In genomic region chr1:245606157-245606725, GRCh38 we compare ENCODE assay signal across 17 cellular contexts.
DNase-seq lines count a peak whose midpoint lies in the region; ATAC-seq and TF ChIP-seq lines count a peak whose summit lies in the region.
"Had no signal": no experiment of that assay in that cellular context is flagged by ENCODE, and none has a peak within 500 bp of the region (broad histone marks: within the 10 kb centered on the region; RNA-seq: fewer than 3 reads in every experiment).

No MANE protein-coding gene starts in this region.

- no peak overlapping the region for H2BK120ac ChIP-seq in H9 (ENCODE audit: low read depth, low read length, poor library complexity, severe bottlenecking)

- H3K14ac ChIP-seq in H9 (ENCODE audit: insufficient read depth, low read length) = no peak overlapping the region

- no peaks in the 10 kb centered on the region for H3K79me1 ChIP-seq in H9 (ENCODE audit: insufficient read depth, low read depth, low read length, poor library complexity, severe bottlenecking)

- no peak overlapping the region for H3K4ac ChIP-seq in H9 (ENCODE audit: low read depth, low read length)

- no peak overlapping the region for H4K8ac ChIP-seq in H9 (replicated peaks; ENCODE audit: insufficient read length, low read depth, low read length)

- H2BK15ac ChIP-seq in H9 (ENCODE audit: low read depth, low read length) = no peak overlapping the region

- H3K4me2 ChIP-seq in H9 (ENCODE audit: insufficient read depth, insufficient read length, low read length) = no peak overlapping the region

- TF ChIP-seq EP300 in sigmoid colon (IDR thresholded peaks at IDR 0.05) = peak in 1 of 4 donors; percentile 22

- H3K9me3 Mint-ChIP-seq in H9 = no peaks in the 10 kb centered on the region
- no peaks in the 10 kb centered on the region for H3K9me3 Mint-ChIP-seq in activated CD4-positive, alpha-beta memory T cell treated with anti-CD3 and anti-CD28 coated beads for 36 hours

- no peak overlapping the region for H2BK12ac ChIP-seq in H9 (ENCODE audit: insufficient read length, low read depth, low read length)

- intact Hi-C loops in sigmoid colon (cut with DNase I) = no loop called here
- intact Hi-C loops in activated CD4-positive, alpha-beta memory T cell treated with anti-CD3 and anti-CD28 coated beads for 36 hours (cut with micrococcal nuclease) = no loop called here

- CTCF ChIA-PET in activated CD4-positive, alpha-beta memory T cell treated with anti-CD3 and anti-CD28 coated beads for 36 hours (lab: Charles Lee) = no interaction called here

- 0 out of 7 replicates have a peak overlapping the region, but pooled peaks of 1 of the 3 experiments have one; percentile 16 for H3K27ac Mint-ChIP-seq in H9
- H3K27ac Mint-ChIP-seq in activated CD4-positive, alpha-beta memory T cell treated with anti-CD3 and anti-CD28 coated beads for 36 hours = no peak overlapping the region
- H3K27ac Mint-ChIP-seq: CD4-positive, alpha-beta memory T cell had no signal

- no peak for TF ChIP-seq CTCF in H9 (conservative IDR thresholded peaks at IDR 0.05)
- no peak for TF ChIP-seq CTCF in foreskin keratinocyte (conservative IDR thresholded peaks at IDR 0.05)
- no peak for TF ChIP-seq CTCF in sigmoid colon (IDR thresholded peaks at IDR 0.05)

- H3K36me3 Mint-ChIP-seq in H9 (ENCODE audit: insufficient read depth in 1 of 3, low read depth in 3 of 3) = no peaks in the 10 kb centered on the region
- H3K36me3 Mint-ChIP-seq in activated CD4-positive, alpha-beta memory T cell treated with anti-CD3 and anti-CD28 coated beads for 36 hours = no peaks in the 10 kb centered on the region
- H3K36me3 Mint-ChIP-seq: CD4-positive, alpha-beta memory T cell had no signal

- no peak overlapping the region for H3K18ac ChIP-seq in H9 (ENCODE audit: insufficient read length, low read depth, low read length)

- no peak overlapping the region for H3K9ac ChIP-seq in H9 (ENCODE audit: extremely low read depth, insufficient read length, low read length)

- H3K4me1 Mint-ChIP-seq in H9 = peaks cover 0 to 6% of the 10 kb centered on the region in 2 experiments; a peak in 2 of 4 replicates
- no peaks in the 10 kb centered on the region for H3K4me1 Mint-ChIP-seq in activated CD4-positive, alpha-beta memory T cell treated with anti-CD3 and anti-CD28 coated beads for 36 hours (ENCODE audit: low read depth)

- H3K4me1 ChIP-seq in H9 (ENCODE audit: insufficient read depth, low read length) = no peaks in the 10 kb centered on the region
- peaks cover 33% of the 10 kb centered on the region for H3K4me1 ChIP-seq in SJCRH30
- no peaks in the 10 kb centered on the region for H3K4me1 ChIP-seq in foreskin keratinocyte
- peaks cover 0 to 40% (median 28%) of the 10 kb centered on the region in 4 donors for H3K4me1 ChIP-seq in sigmoid colon

- H2BK20ac ChIP-seq in H9 (ENCODE audit: low read depth, low read length, poor library complexity, severe bottlenecking) = no peak overlapping the region

- no peaks in the 10 kb centered on the region for H3K23me2 ChIP-seq in H9 (ENCODE audit: insufficient read length, low read depth, low read length, poor library complexity, severe bottlenecking)

- no peaks in the 10 kb centered on the region for H3K79me2 ChIP-seq in H9 (ENCODE audit: insufficient read depth, low read length)

- H3K36me3 ChIP-seq in SJCRH30 = no peaks in the 10 kb centered on the region
- no peaks in the 10 kb centered on the region for H3K36me3 ChIP-seq in sigmoid colon
- H3K36me3 ChIP-seq: SJSA1 had no signal

- no peaks in the 10 kb centered on the region for H3K27me3 ChIP-seq in H9 (ENCODE audit: insufficient read depth, low read length)
- no peaks in the 10 kb centered on the region for H3K27me3 ChIP-seq in SJCRH30
- peaks cover 2% of the 10 kb centered on the region for H3K27me3 ChIP-seq in foreskin keratinocyte
- H3K27me3 ChIP-seq in sigmoid colon = peaks cover 0 to 5% (median 0%) of the 10 kb centered on the region in 3 donors
- H3K27me3 ChIP-seq: SJSA1 had no signal

- H4K91ac ChIP-seq in H9 (ENCODE audit: insufficient read length, low read depth, low read length) = no peak overlapping the region

- no peak for TF ChIP-seq POLR2A in sigmoid colon (IDR thresholded peaks at IDR 0.05)

- no peak overlapping the region for H3K56ac ChIP-seq in H9 (ENCODE audit: insufficient read length, low read depth, low read length)

- no CpG with 5 or more reads among the region's 16 CpGs for WGBS in H9 (ENCODE audit: extremely low coverage, insufficient read length, low lambda C conversion rate)
- WGBS in sigmoid colon, 2 donors = 86 to 88% methylated on average over 16 of the region's 16 CpGs

- H2AK5ac ChIP-seq in H9 (ENCODE audit: insufficient read length, low read length) = no peak overlapping the region

- H3K27ac ChIP-seq in H9 (ENCODE audit: insufficient read length, low read depth, low read length) = no peak overlapping the region
- peak overlapping the region; percentile 77 for H3K27ac ChIP-seq in SJCRH30
- H3K27ac ChIP-seq in foreskin keratinocyte = no peak overlapping the region
- peak overlapping the region in 3 of 4 donors; percentile 49 to 64 (median 60) for H3K27ac ChIP-seq in sigmoid colon
- H3K27ac ChIP-seq: SJSA1 had no signal

- H3K23ac ChIP-seq in H9 (ENCODE audit: insufficient read length, low read depth, low read length) = no peak overlapping the region

- POLR2A ChIA-PET in activated CD4-positive, alpha-beta memory T cell treated with anti-CD3 and anti-CD28 coated beads for 36 hours (lab: Charles Lee) = no interaction called here

- H4K20me1 ChIP-seq in H9 (ENCODE audit: control insufficient read depth, insufficient read depth, insufficient read length) = no peaks in the 10 kb centered on the region

- H2AFZ ChIP-seq in H9 (ENCODE audit: low read length) = no peak overlapping the region

- H3T11ph ChIP-seq in H9 (ENCODE audit: low read length) = no peak overlapping the region

- DNase-seq in H9 (peak; percentile 19), SJCRH30 (peak in 1 of 2 experiments; percentile 82), foreskin keratinocyte (no peak), sigmoid colon (no peak), ecto neural progenitor cell (ENCODE audit: low spot score) (no peak), Ammon's horn (ENCODE audit: low spot score) (no peak), NCI-H2196 treated with DMSO at 0.1 percent for 48 hours (lab: John Stamatoyannopoulos, UW; ENCODE audit: unreplicated experiment) (no peak)
- DNase-seq in activated CD4-positive, alpha-beta memory T cell treated with anti-CD3 and anti-CD28 coated beads for 36 hours = no peak
- DNase-seq: CD4-positive, alpha-beta memory T cell; DMS79 treated with DMSO at 0.1 percent for 48 hours; NCI-H1436; NCI-H2029; NCI-H2171 treated with DMSO at 0.1 percent for 48 hours; NCI-H748 treated with DMSO at 0.1 percent for 48 hours; RPMI8226 had no signal

- peak overlapping the region; percentile 34 for H3K4me3 ChIP-seq in SJCRH30
- H3K4me3 ChIP-seq in sigmoid colon = peak overlapping the region; percentile 14 to 34 (median 26)
- H3K4me3 ChIP-seq: K562, SJSA1 had no signal

- no peaks in the 10 kb centered on the region for H3K9me3 ChIP-seq in H9 (ENCODE audit: control insufficient read depth, low read depth, low read length)
- no peaks in the 10 kb centered on the region for H3K9me3 ChIP-seq in SJCRH30 (replicated peaks)
- no peaks in the 10 kb centered on the region for H3K9me3 ChIP-seq in sigmoid colon
- H3K9me3 ChIP-seq: SJSA1 had no signal

- H4K5ac ChIP-seq in H9 (ENCODE audit: insufficient read length, low read depth, low read length) = no peak overlapping the region

- ATAC-seq in foreskin keratinocyte = peak; percentile 13

- H3K4me3 Mint-ChIP-seq in H9 = no peak overlapping the region
- no peak overlapping the region for H3K4me3 Mint-ChIP-seq in activated CD4-positive, alpha-beta memory T cell treated with anti-CD3 and anti-CD28 coated beads for 36 hours
- H3K4me3 Mint-ChIP-seq: CD4-positive, alpha-beta memory T cell had no signal

- H3K27me3 Mint-ChIP-seq in H9 (ENCODE audit: low read depth) = peaks cover 2% of the 10 kb centered on the region; the same call in 1 of the 2 replicates
- peaks cover 1% of the 10 kb centered on the region for H3K27me3 Mint-ChIP-seq in activated CD4-positive, alpha-beta memory T cell treated with anti-CD3 and anti-CD28 coated beads for 36 hours

- H2BK5ac ChIP-seq in H9 (ENCODE audit: insufficient read length, low read length) = no peak overlapping the region

Comparison
In these comparisons a context has a peak if more than half of its experiments do, and no peak if none do; other contexts are left out.
1. H3K27ac ChIP-seq: peak in SJCRH30 (single experiment) and sigmoid colon (3 of 4); none in H9 (single experiment) and foreskin keratinocyte (single experiment).